Comparison of ENCODE assay signal across 8 cellular contexts in genomic region chr20:49534314-49534713, GRCh38. TPM values are rescaled to one million over a fixed set of nuclear protein-coding genes. Genes with fewer than 3 reads are reported as not detected.
DNase-seq lines count a peak whose midpoint lies in the region; ATAC-seq and TF ChIP-seq lines count a peak whose summit lies in the region.

No MANE protein-coding gene starts in this region.

- no peak for TF ChIP-seq EP300 in ovary (IDR thresholded peaks at IDR 0.05)
- no peak for TF ChIP-seq EP300 in upper lobe of left lung (IDR thresholded peaks at IDR 0.05)

- CTCF ChIA-PET in Panc1 (lab: Charles Lee), result interaction anchor here (0.6 kb wide), 1 partner anchor 32 kb away, joined by 7 read pairs; no protein-coding TSS in a partner anchor

- BruUV-seq in Panc1 (replicated peaks; lab: Mats Ljungman, UMichigan), result no TSS peak

- in situ Hi-C loops in Panc1 (cut with HindIII; ENCODE audit: low pct_unique_long_range_greater_than_20kb, low sequenced_read_pairs), result no loop called here

- H3K4me1 ChIP-seq in Panc1 (ENCODE audit: control insufficient read depth, insufficient read depth, low read length), result peaks cover 8% of the 10 kb centered on the region; the same call in 1 of the 2 replicates
- no peaks in the 10 kb centered on the region for H3K4me1 ChIP-seq in ovary (ENCODE audit: insufficient read depth)
- H3K4me1 ChIP-seq in upper lobe of left lung, result peaks cover 0 to 4% (median 0%) of the 10 kb centered on the region in 4 donors

- no peak overlapping the region for H3K4me3 ChIP-seq in Panc1 (ENCODE audit: low read depth in 2 of 2, low read length in 2 of 2)
- no peak overlapping the region for H3K4me3 ChIP-seq in ovary
- no peak overlapping the region for H3K4me3 ChIP-seq in upper lobe of left lung

- H3K9me3 ChIP-seq in Panc1 (ENCODE audit: control insufficient read depth, insufficient read depth, low read depth, low read length) (no peaks in the 10 kb centered on the region), ovary (no peaks in the 10 kb centered on the region), upper lobe of left lung (no peaks in the 10 kb centered on the region)

- H3K36me3 ChIP-seq in Panc1 (ENCODE audit: control insufficient read depth, insufficient read depth, low read length) (no peaks in the 10 kb centered on the region), ovary (peaks cover 2% of the 10 kb centered on the region), upper lobe of left lung (no peaks in the 10 kb centered on the region)

- TF ChIP-seq CTCF in Panc1 (IDR thresholded peaks at IDR 0.05) (peak; percentile 87), ovary (IDR thresholded peaks at IDR 0.05) (peak; percentile 38 to 65 (median 61)), upper lobe of left lung (IDR thresholded peaks at IDR 0.05) (peak; percentile 57 to 85 (median 74))

- H3K27me3 ChIP-seq in Panc1 (ENCODE audit: control insufficient read depth, insufficient read depth, low read length), result no peaks in the 10 kb centered on the region
- H3K27me3 ChIP-seq in ovary, result no peaks in the 10 kb centered on the region
- H3K27me3 ChIP-seq in upper lobe of left lung, result no peaks in the 10 kb centered on the region

- POLR2A ChIA-PET in Panc1 (lab: Charles Lee), result no interaction called here

- no peak for TF ChIP-seq POLR2A in ovary (IDR thresholded peaks at IDR 0.05)
- TF ChIP-seq POLR2A in upper lobe of left lung (IDR thresholded peaks at IDR 0.05), result no peak

- intact Hi-C loops in Panc1 (cut with micrococcal nuclease; ENCODE audit: unreplicated experiment) (loop anchor here (2.0 kb wide), 1 partner anchor 200 kb away; no protein-coding TSS in a partner anchor), ovary (cut with DNase I) (loop anchor here in 2 of 4 donors (2.0 to 5.0 kb wide), 2 partner anchors 202 kb away; no protein-coding TSS in a partner anchor)

- ATAC-seq in Panc1 (peak; percentile 92), upper lobe of left lung (ENCODE audit: low FRiP score in 2 of 2) (peak; percentile 55 to 82)

- no peak overlapping the region for H3K27ac ChIP-seq in Panc1 (ENCODE audit: low read length)
- no peak overlapping the region for H3K27ac ChIP-seq in ovary
- H3K27ac ChIP-seq in upper lobe of left lung, result no peak overlapping the region

- 6 to 11% (median 9%) methylated on average over 3 of the region's 3 CpGs for WGBS in ovary, 3 donors
- 1 to 6% methylated on average over 3 of the region's 3 CpGs for WGBS in upper lobe of left lung, 2 donors

- DNase-seq in EL (peak; percentile 62), KG1 (lab: John Stamatoyannopoulos, UW) (peak; percentile 13), Panc1 (ENCODE audit: low read depth, low spot score) (peak; percentile 47), activated T-helper 1 cell treated with Interleukin-2 at 50 U/mL for 16 hours (ENCODE audit: low read depth) (peak; percentile 8), fibroblast of the conjunctiva (ENCODE audit: low read depth) (peak; percentile 38), ovary (peak in 4 of 5 donors; percentile 32 to 62 (median 50)), upper lobe of left lung (peak in 1 of 2 donors; percentile 35), cerebellar nuclear complex (lab: John Stamatoyannopoulos, UW) (no peak)

RNA-seq across cellular contexts. Expression of gene PTGIS, which starts 33.6 kb away (rescaled TPM):
- total RNA-seq in Panc1 (2021; ENCODE audit: unreplicated experiment), result 4.4 TPM
- 8.5 TPM for polyA plus RNA-seq in Panc1 (2012; ENCODE audit: insufficient read length)
- total RNA-seq in ovary, result 100 to 1,000 TPM in 5 of 7 donors, 10 to 100 TPM in 2; 38.3 to 221 (median 160) TPM
- polyA plus RNA-seq in ovary, result 100 to 1,000 TPM in 1 of 2 donors, 10 to 100 TPM in 1; 42.4 to 130 TPM
- total RNA-seq in upper lobe of left lung, result 10 to 100 TPM in 4 of 6 donors, 1 to 10 TPM in 2; 8.2 to 71.4 (median 18.4) TPM

RNA-seq across cellular contexts. Expression of gene KCNB1, which starts 51.8 kb away (rescaled TPM):
- total RNA-seq in Panc1 (2021; ENCODE audit: unreplicated experiment) (11.1 TPM), ovary (1 to 10 TPM in 4 of 7 donors, under 1 TPM in 3; 0.12 to 5.4 (median 1.3) TPM), upper lobe of left lung (1 to 10 TPM in 3 of 6 donors, under 1 TPM in 3; 0.40 to 2.2 (median 0.98) TPM)
- polyA plus RNA-seq in Panc1 (2012; ENCODE audit: insufficient read length), result 5.8 TPM
- 1 to 10 TPM in 1 of 2 donors, under 1 TPM in 1; 0.17 to 3.3 TPM for polyA plus RNA-seq in ovary

Comparison
In these comparisons a context has a peak if more than half of its experiments do, and no peak if none do; other contexts are left out.
1. DNase-seq: peak in EL (single experiment), KG1 (single experiment), Panc1 (single experiment), activated T-helper 1 cell treated with Interleukin-2 at 50 U/mL for 16 hours (single experiment), fibroblast of the conjunctiva (single experiment) and ovary (4 of 5); none in cerebellar nuclear complex (0 of 2).
2. Peak in every context shown above with its lines, with median percentiles within 50 percentile points of each other: CTCF ChIP-seq.